ENCODE assay signal across 16 cellular contexts in the genomic region with DNA sequence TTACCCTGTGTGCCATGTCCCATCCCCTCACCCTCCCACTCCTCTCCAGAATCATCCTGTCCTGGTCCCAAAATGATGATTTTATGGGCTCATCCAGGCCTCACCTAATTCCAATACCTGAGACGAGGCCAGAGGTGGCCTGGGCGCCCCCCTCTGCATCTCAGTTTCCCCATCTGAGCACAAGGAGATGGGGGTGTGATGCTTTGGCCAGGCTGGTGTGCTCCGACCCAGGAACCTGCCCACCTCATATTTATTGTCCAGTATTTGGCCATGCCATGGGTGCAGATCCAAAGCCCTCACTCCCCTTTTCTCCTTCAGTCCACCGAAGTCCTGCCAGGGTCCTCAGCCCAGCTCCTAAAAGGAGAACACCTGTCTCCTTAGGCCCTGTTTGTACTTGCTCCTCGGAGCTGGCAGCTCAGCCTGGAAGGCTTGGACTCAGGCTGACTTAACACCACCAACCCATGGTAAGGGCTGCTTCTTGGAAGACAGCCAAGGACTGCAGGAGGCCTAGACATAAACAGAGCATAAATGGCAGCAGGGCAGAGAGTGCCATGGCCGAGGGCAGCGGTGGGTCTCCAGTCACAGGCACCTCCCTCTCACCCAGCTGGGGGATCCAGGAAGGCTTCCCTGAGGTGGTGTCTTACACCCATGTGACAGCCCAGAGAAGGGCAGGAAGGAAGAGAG. TPM values are rescaled to one million over a fixed set of nuclear protein-coding genes. Genes with fewer than 3 reads are reported as not detected.
DNase-seq lines count a peak whose midpoint lies in the region; ATAC-seq and TF ChIP-seq lines count a peak whose summit lies in the region.
"Had no signal": no experiment of that assay in that cellular context is flagged by ENCODE, and none has a peak within 500 bp of the region (broad histone marks: within the 10 kb centered on the region; RNA-seq: fewer than 3 reads in every experiment).

No MANE protein-coding gene starts in this region.

- H3K9me3 Mint-ChIP-seq in naive thymus-derived CD8-positive, alpha-beta T cell, result peaks cover 0 to 27% (median 9%) of the 10 kb centered on the region in 9 donors

- peaks cover 4 to 23% (median 11%) of the 10 kb centered on the region in 5 donors for H3K27me3 Mint-ChIP-seq in naive thymus-derived CD8-positive, alpha-beta T cell

- no peak overlapping the region for H3K4me3 Mint-ChIP-seq in naive thymus-derived CD8-positive, alpha-beta T cell
- H3K4me3 Mint-ChIP-seq: CD8-positive, alpha-beta memory T cell had no signal

- no peak for TF ChIP-seq CTCF in breast epithelium (IDR thresholded peaks at IDR 0.05)
- no peak for TF ChIP-seq CTCF in stomach (IDR thresholded peaks at IDR 0.05)

- H3K36me3 ChIP-seq in breast epithelium, result no peaks in the 10 kb centered on the region
- H3K36me3 ChIP-seq in stomach, result no peaks in the 10 kb centered on the region
- H3K36me3 ChIP-seq: BLaER1 had no signal

- TF ChIP-seq POLR2A in breast epithelium (IDR thresholded peaks at IDR 0.05) (no peak), stomach (IDR thresholded peaks at IDR 0.05) (no peak)

- peak; percentile 20 for DNase-seq in activated CD8-positive, alpha-beta memory T cell treated with anti-CD3 and anti-CD28 coated beads, Interleukin-2, amount 50 U/mL, for 48 hours
- no peak for DNase-seq in activated CD8-positive, alpha-beta memory T cell treated with anti-CD3 and anti-CD28 coated beads, Interleukin-2, amount 50 U/mL, for 4 hours
- DNase-seq in breast epithelium (ENCODE audit: low spot score in 2 of 2) (peak; percentile 9 to 24), islet precursor cell (peak; percentile 29), stomach (peak; percentile 24), T-helper 2 cell (no peak)
- no peak for DNase-seq in naive thymus-derived CD8-positive, alpha-beta T cell
- DNase-seq: CD8-positive, alpha-beta memory T cell; MM.1S; NCI-H1105; NCI-H187 treated with DMSO at 0.1 percent for 48 hours; NCI-H226; NCI-H82; SHP77 treated with DMSO at 0.1 percent for 48 hours had no signal

- no peak for ATAC-seq in naive thymus-derived CD8-positive, alpha-beta T cell

- H3K4me3 ChIP-seq in breast epithelium, result no peak overlapping the region
- no peak overlapping the region for H3K4me3 ChIP-seq in stomach
- H3K4me3 ChIP-seq: BLaER1 had no signal

- peaks cover 4 to 13% (median 11%) of the 10 kb centered on the region in 4 donors for H3K4me1 Mint-ChIP-seq in naive thymus-derived CD8-positive, alpha-beta T cell
- H3K4me1 Mint-ChIP-seq: CD8-positive, alpha-beta memory T cell had no signal

- intact Hi-C loops in breast epithelium (cut with DNase I; ENCODE audit: low total_unique reads), result no loop called here
- intact Hi-C loops in stomach (cut with DNase I; ENCODE audit: low total_unique reads), result no loop called here

- peaks cover 0 to 7% (median 2%) of the 10 kb centered on the region in 3 donors for H3K36me3 Mint-ChIP-seq in naive thymus-derived CD8-positive, alpha-beta T cell
- H3K36me3 Mint-ChIP-seq: CD8-positive, alpha-beta memory T cell had no signal

- no peak overlapping the region for H3K27ac ChIP-seq in breast epithelium
- H3K27ac ChIP-seq in stomach, result no peak overlapping the region
- H3K27ac ChIP-seq: BLaER1, KMS-11 had no signal

- TF ChIP-seq EP300 in stomach (IDR thresholded peaks at IDR 0.05), result no peak

- H3K4me1 ChIP-seq in breast epithelium (no peaks in the 10 kb centered on the region), stomach (no peaks in the 10 kb centered on the region)

- no peak overlapping the region for H3K27ac Mint-ChIP-seq in naive thymus-derived CD8-positive, alpha-beta T cell
- H3K27ac Mint-ChIP-seq: CD8-positive, alpha-beta memory T cell had no signal

- WGBS in stomach, 5 donors, result 46 to 78% (median 72%) methylated on average over 6 to 7 of the region's 7 CpGs

- POLR2A ChIA-PET in naive thymus-derived CD8-positive, alpha-beta T cell (lab: Charles Lee), result no interaction called here

- H3K27me3 ChIP-seq in breast epithelium (peaks cover 0 to 7% of the 10 kb centered on the region in 2 donors), stomach (peaks cover 0 to 10% (median 0%) of the 10 kb centered on the region in 3 donors)
- H3K27me3 ChIP-seq: BLaER1 had no signal

- peaks cover 0 to 21% of the 10 kb centered on the region in 2 donors for H3K9me3 ChIP-seq in breast epithelium
- H3K9me3 ChIP-seq in stomach, result peaks cover 0 to 14% (median 9%) of the 10 kb centered on the region in 4 donors

RNA-seq across cellular contexts. Expression of a gene that starts 3.6 kb away (rescaled TPM):
- total RNA-seq in breast epithelium (not detected), stomach (not detected)
- not detected for polyA plus RNA-seq in stomach
- total RNA-seq in naive thymus-derived CD8-positive, alpha-beta T cell, result not detected
- not detected for polyA plus RNA-seq in naive thymus-derived CD8-positive, alpha-beta T cell
- total RNA-seq: CD8-positive, alpha-beta memory T cell had no signal
- polyA plus RNA-seq: CD8-positive, alpha-beta memory T cell had no signal

Comparison
In these comparisons a context has a peak if more than half of its experiments do, and no peak if none do; other contexts are left out.
1. DNase-seq: peak in activated CD8-positive, alpha-beta memory T cell treated with anti-CD3 and anti-CD28 coated beads, Interleukin-2, amount 50 U/mL, for 48 hours (single experiment), breast epithelium (2 of 2), islet precursor cell (single experiment) and stomach (single experiment); none in activated CD8-positive, alpha-beta memory T cell treated with anti-CD3 and anti-CD28 coated beads, Interleukin-2, amount 50 U/mL, for 4 hours (single experiment), naive thymus-derived CD8-positive, alpha-beta T cell (0 of 10) and T-helper 2 cell (0 of 5).